Comparison of ENCODE assay signal across 26 cellular contexts in the genomic region with DNA sequence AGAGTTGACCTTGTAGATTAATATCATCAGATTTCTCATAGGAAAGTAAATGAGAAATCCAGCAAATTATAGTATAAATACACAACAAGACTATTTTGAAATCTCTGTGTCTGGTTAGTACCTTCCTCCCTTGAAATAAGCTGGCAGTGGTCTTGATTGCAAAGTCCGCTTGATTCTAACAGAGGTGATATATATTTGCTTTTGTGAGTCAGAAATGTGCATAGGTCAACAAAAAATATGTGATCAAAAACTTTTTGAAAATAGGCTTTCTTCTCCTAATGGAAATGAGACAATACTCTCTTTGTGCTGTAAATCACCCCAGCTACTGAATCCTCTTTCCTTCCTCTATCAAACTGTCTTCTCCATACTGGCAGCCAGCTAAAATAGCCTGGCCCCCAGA.
"Had no signal": no experiment of that assay in that cellular context is flagged by ENCODE, and none has a peak within 500 bp of the region (broad histone marks: within the 10 kb centered on the region; RNA-seq: fewer than 3 reads in every experiment).

No MANE protein-coding gene starts in this region.

- FAIRE-seq: urothelium cell line had no signal

- H3K4me1 ChIP-seq: left ventricle myocardium inferior, right atrium auricular region, stomach, testis, thyroid gland, transverse colon, upper lobe of left lung had no signal

- H3K4me3 ChIP-seq: hepatocyte, left ventricle myocardium inferior, lung, ovary, right atrium auricular region, skin epidermis, stomach, testis, thyroid gland, transverse colon, upper lobe of left lung had no signal

- H3K27me3 ChIP-seq: hepatocyte, ovary, right atrium auricular region, stomach, testis, thyroid gland, transverse colon, upper lobe of left lung had no signal

- H2AFZ ChIP-seq: hepatocyte had no signal

- H3K27ac ChIP-seq: hepatocyte, left ventricle myocardium inferior, ovary, right atrium auricular region, skin epidermis, stomach, testis, thyroid gland, transverse colon, upper lobe of left lung had no signal

- H3K27ac Mint-ChIP-seq: mesothelial cell of epicardium; naive B cell; natural killer cell; nephron progenitor cell; progenitor cell of endocrine pancreas; stimulated activated naive B cell treated with anti-CD40 and anti-IgM and Interleukin-4, amounts not matched to agents 10 μg/mL and 1 μg/mL and 100 μg/mL, for 72 hours had no signal

- ATAC-seq: natural killer cell; sciatic nerve; stimulated activated naive B cell treated with anti-CD40 and anti-IgM and Interleukin-4, amounts not matched to agents 10 μg/mL and 1 μg/mL and 100 μg/mL, for 72 hours; stimulated activated naive CD8-positive, alpha-beta T cell treated with anti-CD3 and anti-CD28 coated beads, Interleukin-15, Interleukin-2, amounts not matched to agents 100 U/mL and 50 U/mL, for 24 hours had no signal

- H3K36me3 ChIP-seq: left ventricle myocardium inferior, ovary, right atrium auricular region, stomach, thyroid gland, transverse colon, upper lobe of left lung had no signal

- H3K27me3 Mint-ChIP-seq: naive B cell; progenitor cell of endocrine pancreas; stimulated activated naive B cell treated with anti-CD40 and anti-IgM and Interleukin-4, amounts not matched to agents 10 μg/mL and 1 μg/mL and 100 μg/mL, for 72 hours had no signal

- H3K36me3 Mint-ChIP-seq: mesothelial cell of epicardium; naive B cell; stimulated activated naive B cell treated with anti-CD40 and anti-IgM and Interleukin-4, amounts not matched to agents 10 μg/mL and 1 μg/mL and 100 μg/mL, for 72 hours had no signal

- H3K9me3 ChIP-seq: ovary, right atrium auricular region, stomach, testis, thyroid gland, transverse colon, upper lobe of left lung had no signal

- H3K79me2 ChIP-seq: hepatocyte had no signal

- H3K4me1 Mint-ChIP-seq: mesothelial cell of epicardium; naive B cell; natural killer cell; nephron progenitor cell; stimulated activated naive B cell treated with anti-CD40 and anti-IgM and Interleukin-4, amounts not matched to agents 10 μg/mL and 1 μg/mL and 100 μg/mL, for 72 hours had no signal

- H3K4me2 ChIP-seq: hepatocyte had no signal

- H3K4me3 Mint-ChIP-seq: mesothelial cell of epicardium; naive B cell; natural killer cell; nephron progenitor cell; stimulated activated naive B cell treated with anti-CD40 and anti-IgM and Interleukin-4, amounts not matched to agents 10 μg/mL and 1 μg/mL and 100 μg/mL, for 72 hours had no signal

- DNase-seq: islet precursor cell; left ventricle myocardium inferior; mesendoderm; naive B cell; natural killer cell; nephron progenitor cell; ovary; stimulated activated CD4-positive, alpha-beta T cell treated with anti-CD3 and anti-CD28 coated beads, Interleukin-12 subunit alpha, Interleukin-12 subunit beta, amount 100 ng/mL, for 4 hours; stimulated activated CD4-positive, alpha-beta T cell treated with anti-CD3 and anti-CD28 coated beads, Interleukin-15, amount 100 ng/mL, for 24 hours; stimulated activated CD4-positive, alpha-beta T cell treated with anti-CD3 and anti-CD28 coated beads, Interleukin-2, amount 100 ng/mL, for 24 hours; stimulated activated CD4-positive, alpha-beta T cell treated with anti-CD3 and anti-CD28 coated beads, Interleukin-4, amount 100 ng/mL, for 1 hour; stimulated activated naive B cell treated with anti-CD40 and anti-IgM and Interleukin-4, amounts not matched to agents 10 μg/mL and 1 μg/mL and 100 μg/mL, for 72 hours; stimulated activated naive CD8-positive, alpha-beta T cell treated with anti-CD3 and anti-CD28 coated beads, Interleukin-15, Interleukin-2, amounts not matched to agents 100 U/mL and 50 U/mL, for 24 hours; stomach; testis; thyroid gland; transverse colon; upper lobe of left lung had no signal
